ENCODE assay signal across 12 cellular contexts in the genomic region with DNA sequence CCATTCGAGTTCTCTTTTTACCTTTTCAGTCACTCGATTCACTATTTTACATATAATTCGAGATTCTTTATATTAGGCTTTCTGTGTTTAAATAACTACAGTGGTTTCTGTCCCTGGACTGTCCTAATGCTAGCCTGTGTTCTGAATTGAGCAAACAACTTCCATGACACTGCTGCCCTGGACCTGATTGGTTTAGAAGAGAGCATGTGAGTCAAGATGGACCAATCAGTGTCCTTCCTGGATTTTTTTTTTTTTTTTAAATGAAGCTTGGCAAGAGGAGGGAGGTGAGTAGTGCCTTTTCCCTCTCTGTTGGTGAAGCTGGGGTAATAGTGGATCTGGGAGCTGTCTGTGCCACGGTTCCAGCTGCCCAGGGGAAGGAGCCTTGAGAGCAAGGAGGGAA.
DNase-seq lines count a peak whose midpoint lies in the region; ATAC-seq and TF ChIP-seq lines count a peak whose summit lies in the region.
"Had no signal": no experiment of that assay in that cellular context is flagged by ENCODE, and none has a peak within 500 bp of the region (broad histone marks: within the 10 kb centered on the region; RNA-seq: fewer than 3 reads in every experiment).

No MANE protein-coding gene starts in this region.

- CTCF ChIA-PET in CD8-positive, alpha-beta memory T cell (lab: Charles Lee), result no interaction called here
- CTCF ChIA-PET in HEK293T (lab: Yijun Ruan, JAX), result no interaction called here

- H3K4me3 Mint-ChIP-seq in CD8-positive, alpha-beta memory T cell, result peak overlapping the region; percentile 76 to 95 (median 90)
- peak overlapping the region; percentile 88 for H3K4me3 Mint-ChIP-seq in T-helper 17 cell
- peak overlapping the region; percentile 27 to 84 (median 81) for H3K4me3 Mint-ChIP-seq in immature natural killer cell

- DNase-seq in CD8-positive, alpha-beta memory T cell, result no peak
- DNase-seq in HEK293T (ENCODE audit: extremely low spot score) (no peak), T-helper 17 cell (no peak), immature natural killer cell (peak in 2 of 3 donors; percentile 9 to 14), hepatic stellate cell (ENCODE audit: low spot score) (no peak), NCI-H226 (no peak), mucosa of descending colon (no peak)
- DNase-seq: left colon, NCI-H510A, SHP77 treated with DMSO at 0.1 percent for 48 hours had no signal

- H3K9me3 Mint-ChIP-seq in CD8-positive, alpha-beta memory T cell, result no peaks in the 10 kb centered on the region
- H3K9me3 Mint-ChIP-seq in immature natural killer cell, result peaks cover 0 to 2% (median 0%) of the 10 kb centered on the region in 6 donors

- peak overlapping the region in 7 of 8 donors; percentile 3 to 95 (median 43) for H3K27ac Mint-ChIP-seq in CD8-positive, alpha-beta memory T cell
- H3K27ac Mint-ChIP-seq in T-helper 17 cell, result no peak overlapping the region
- peak overlapping the region in 1 of 6 donors; percentile 88 for H3K27ac Mint-ChIP-seq in immature natural killer cell

- peaks cover 4% of the 10 kb centered on the region in 2 donors for H3K27me3 Mint-ChIP-seq in CD8-positive, alpha-beta memory T cell
- H3K27me3 Mint-ChIP-seq in T-helper 17 cell (peaks cover 34% of the 10 kb centered on the region), immature natural killer cell (ENCODE audit: low read depth in 3 of 3) (peaks cover 1 to 3% (median 2%) of the 10 kb centered on the region in 3 donors)

- H3K4me1 ChIP-seq in CD8-positive, alpha-beta memory T cell (ENCODE audit: insufficient read depth, low read length), result no peaks in the 10 kb centered on the region
- H3K4me1 ChIP-seq in mucosa of descending colon (ENCODE audit: low read depth), result peaks cover 10% of the 10 kb centered on the region

- H3K36me3 ChIP-seq in CD8-positive, alpha-beta memory T cell (ENCODE audit: insufficient read depth, low read length), result no peaks in the 10 kb centered on the region
- no peaks in the 10 kb centered on the region for H3K36me3 ChIP-seq in mucosa of descending colon (ENCODE audit: low read depth)

- no peak overlapping the region for H3K4me3 ChIP-seq in CD8-positive, alpha-beta memory T cell (ENCODE audit: low read length)
- H3K4me3 ChIP-seq in mucosa of descending colon, result no peak overlapping the region

- no peak overlapping the region for H3K27ac ChIP-seq in CD8-positive, alpha-beta memory T cell (ENCODE audit: low read depth, low read length)
- H3K27ac ChIP-seq: KMS-11 had no signal

- H3K36me3 Mint-ChIP-seq in CD8-positive, alpha-beta memory T cell, result no peaks in the 10 kb centered on the region
- no peaks in the 10 kb centered on the region for H3K36me3 Mint-ChIP-seq in T-helper 17 cell (ENCODE audit: low read depth)
- no peaks in the 10 kb centered on the region for H3K36me3 Mint-ChIP-seq in immature natural killer cell

- H3K9me3 ChIP-seq in CD8-positive, alpha-beta memory T cell (ENCODE audit: low read length), result no peaks in the 10 kb centered on the region
- H3K9me3 ChIP-seq in T-helper 17 cell (ENCODE audit: control insufficient read depth, low read length, poor library complexity, severe bottlenecking), result no peaks in the 10 kb centered on the region
- H3K9me3 ChIP-seq in mucosa of descending colon, result no peaks in the 10 kb centered on the region

- no peaks in the 10 kb centered on the region for H3K27me3 ChIP-seq in CD8-positive, alpha-beta memory T cell (ENCODE audit: insufficient read depth, low read length, poor library complexity, severe bottlenecking)

- POLR2A ChIA-PET in CD8-positive, alpha-beta memory T cell (lab: Charles Lee), result interaction anchor here (1.7 kb wide), 1 partner anchor 152 kb away, joined by 7 read pairs; no protein-coding TSS in a partner anchor
- POLR2A ChIA-PET in HEK293T (lab: Yijun Ruan, JAX), result no interaction called here

- intact Hi-C loops in mucosa of descending colon (cut with DNase I, micrococcal nuclease), result no loop called here

- ATAC-seq in T-helper 17 cell (no peak), GM19455 (IDR thresholded peaks at IDR 0.05; ENCODE audit: unreplicated experiment) (no peak), mucosa of descending colon (no peak)
- ATAC-seq: left colon had no signal

- peaks cover 12 to 19% (median 18%) of the 10 kb centered on the region in 3 donors for H3K4me1 Mint-ChIP-seq in CD8-positive, alpha-beta memory T cell
- H3K4me1 Mint-ChIP-seq in T-helper 17 cell, result peaks cover 11% of the 10 kb centered on the region
- H3K4me1 Mint-ChIP-seq in immature natural killer cell, result peaks cover 12 to 21% of the 10 kb centered on the region in 2 donors

- TF ChIP-seq CTCF in mucosa of descending colon (IDR thresholded peaks at IDR 0.05), result no peak

TF ChIP-seq in HEK293T, 16 proteins besides CTCF, POLR2A, EP300 and RAD21:
- TF ChIP-seq ZNF384 (IDR thresholded peaks at IDR 0.05) (0 out of 2 replicates have a peak, but pooled peaks have one; percentile 23), SUZ12 (IDR thresholded peaks at IDR 0.05) (no peak)

Comparison
In these comparisons a context has a peak if more than half of its experiments do, and no peak if none do; other contexts are left out.
1. DNase-seq: peak in immature natural killer cell (2 of 3); none in CD8-positive, alpha-beta memory T cell (0 of 5), HEK293T (single experiment), T-helper 17 cell (0 of 3), hepatic stellate cell (single experiment), NCI-H226 (single experiment) and mucosa of descending colon (0 of 3).
2. Peak in every context shown above with its lines, with median percentiles within 50 percentile points of each other: H3K4me3 Mint-ChIP-seq.